In genomic region chr4:90689739-90690138, GRCh38 we compare ENCODE assay signal across 1 cellular context.
TF ChIP-seq lines count a peak whose summit lies in the region.

No MANE protein-coding gene starts in this region.

TF ChIP-seq in H1, 55 proteins besides CTCF, POLR2A, EP300 and RAD21:
- TF ChIP-seq CHD7 (IDR thresholded peaks at IDR 0.05; ENCODE audit: insufficient replicate concordance, low read length) (no peak), ASH2L (IDR thresholded peaks at IDR 0.05; ENCODE audit: low read length) (no peak), CHD2 (IDR thresholded peaks at IDR 0.05; ENCODE audit: low read length) (no peak), ATF2 (IDR thresholded peaks at IDR 0.05; ENCODE audit: low read length) (no peak), MAX (IDR thresholded peaks at IDR 0.05) (no peak), GTF2F1 (IDR thresholded peaks at IDR 0.05; ENCODE audit: borderline replicate concordance, low read depth, low read length) (no peak), BCL11A (IDR thresholded peaks at IDR 0.05; ENCODE audit: low read depth in 2 of 2, low read length in 2 of 2) (no peak), SP4 (IDR thresholded peaks at IDR 0.05; ENCODE audit: low read length) (no peak), PHF8 (conservative IDR thresholded peaks at IDR 0.05; ENCODE audit: low read depth, low read length) (no peak), RNF2 (IDR thresholded peaks at IDR 0.05; ENCODE audit: borderline replicate concordance, low read depth, low read length, missing control alignments, poor library complexity, severe bottlenecking) (no peak), HDAC6 (IDR thresholded peaks at IDR 0.05; ENCODE audit: low read depth, low read length) (no peak), RBBP5 (IDR thresholded peaks at IDR 0.05; ENCODE audit: borderline replicate concordance, low read depth, low read length) (no peak), POLR2AphosphoS5 (IDR thresholded peaks at IDR 0.05; ENCODE audit: low read depth, low read length) (no peak), MAFK (IDR thresholded peaks at IDR 0.05; ENCODE audit: low read depth, low read length) (no peak), TBP (IDR thresholded peaks at IDR 0.05; ENCODE audit: low read depth, low read length) (no peak), YY1 (IDR thresholded peaks at IDR 0.05; ENCODE audit: low read depth, low read length) (no peak)
TF ChIP-seq in H1: peak in this region for 0.
